9 cellular contexts compared by ENCODE assay signal in genomic region chr4:2812985-2813384, GRCh38. TPM values are rescaled to one million over a fixed set of nuclear protein-coding genes. Genes with fewer than 3 reads are reported as not detected.
DNase-seq lines count a peak whose midpoint lies in the region; ATAC-seq and TF ChIP-seq lines count a peak whose summit lies in the region.
"Had no signal": no experiment of that assay in that cellular context is flagged by ENCODE, and none has a peak within 500 bp of the region (broad histone marks: within the 10 kb centered on the region; RNA-seq: fewer than 3 reads in every experiment).

No MANE protein-coding gene starts in this region.

- peaks cover 0 to 29% of the 10 kb centered on the region in 2 donors for H3K36me3 Mint-ChIP-seq in CD4-positive, alpha-beta memory T cell
- peaks cover 16% of the 10 kb centered on the region for H3K36me3 Mint-ChIP-seq in brain
- H3K36me3 Mint-ChIP-seq in naive thymus-derived CD4-positive, alpha-beta T cell = peaks cover 0 to 32% (median 0%) of the 10 kb centered on the region in 5 donors

- H3K27me3 ChIP-seq in CD4-positive, alpha-beta memory T cell (ENCODE audit: insufficient read depth, low read length) = no peaks in the 10 kb centered on the region
- H3K27me3 ChIP-seq in naive thymus-derived CD4-positive, alpha-beta T cell (ENCODE audit: control insufficient read depth in 2 of 2, insufficient read depth in 2 of 2, low read length in 2 of 2) = no peaks in the 10 kb centered on the region
- no peaks in the 10 kb centered on the region for H3K27me3 ChIP-seq in adrenal gland

- H3K27ac ChIP-seq in CD4-positive, alpha-beta memory T cell (ENCODE audit: low read depth, low read length) = peak overlapping the region; percentile 78
- H3K27ac ChIP-seq in naive thymus-derived CD4-positive, alpha-beta T cell (ENCODE audit: low read depth, low read length) = peak overlapping the region; percentile 85
- peak overlapping the region in 2 of 5 donors; percentile 74 to 89 for H3K27ac ChIP-seq in adrenal gland

- peak overlapping the region; percentile 69 to 74 for H3K4me3 ChIP-seq in CD4-positive, alpha-beta memory T cell (ENCODE audit: low read length in 2 of 2)
- peak overlapping the region; percentile 81 for H3K4me3 ChIP-seq in naive thymus-derived CD4-positive, alpha-beta T cell (ENCODE audit: low read length)
- no peak overlapping the region for H3K4me3 ChIP-seq in lower leg skin (ENCODE audit: low read depth, poor library complexity, severe bottlenecking)
- H3K4me3 ChIP-seq in adrenal gland = peak overlapping the region in 1 of 4 donors; percentile 50

- CTCF ChIA-PET in CD4-positive, alpha-beta memory T cell (lab: Charles Lee; ENCODE audit: partially characterized antibody) = interaction anchor here (0.7 to 1.8 kb wide), 6 partner anchors 9 to 141 kb away, joined by 3 to 7 read pairs (median 3); no protein-coding TSS in a partner anchor
- CTCF ChIA-PET in naive thymus-derived CD4-positive, alpha-beta T cell (lab: Charles Lee) = interaction anchor here (0.6 to 1.5 kb wide), 4 partner anchors 9 to 123 kb away, joined by 3 read pairs; no protein-coding TSS in a partner anchor

- no peak for TF ChIP-seq POLR2A in lower leg skin (IDR thresholded peaks at IDR 0.05)
- TF ChIP-seq POLR2A in adrenal gland (IDR thresholded peaks at IDR 0.05) = no peak

- in situ Hi-C loops in GM13976 (cut with MboI; ENCODE audit: low sequenced_read_pairs, unreplicated experiment) = no loop called here

- no peaks in the 10 kb centered on the region for H3K9me3 ChIP-seq in CD4-positive, alpha-beta memory T cell (ENCODE audit: control insufficient read depth in 1 of 2, low read length in 2 of 2)
- no peaks in the 10 kb centered on the region for H3K9me3 ChIP-seq in naive thymus-derived CD4-positive, alpha-beta T cell (ENCODE audit: control insufficient read depth in 2 of 3, low read length in 3 of 3)
- H3K9me3 ChIP-seq in adrenal gland (replicated peaks in 1 of 3) = peaks cover 0 to 6% (median 0%) of the 10 kb centered on the region in 3 donors

- H3K4me1 ChIP-seq in CD4-positive, alpha-beta memory T cell (ENCODE audit: insufficient read depth, low read length) = peaks cover 64% of the 10 kb centered on the region
- peaks cover 49 to 54% of the 10 kb centered on the region in 2 donors for H3K4me1 ChIP-seq in naive thymus-derived CD4-positive, alpha-beta T cell (ENCODE audit: control insufficient read depth in 2 of 2, insufficient read depth in 2 of 2, low read length in 2 of 2)
- peaks cover 16 to 40% of the 10 kb centered on the region in 2 donors for H3K4me1 ChIP-seq in adrenal gland (replicated peaks in 1 of 2)

- intact Hi-C loops in CD4-positive, alpha-beta memory T cell (cut with micrococcal nuclease) = loop anchor here (2.0 to 10.0 kb wide), 2 partner anchors 26 to 48 kb away; no protein-coding TSS in a partner anchor
- intact Hi-C loops in naive thymus-derived CD4-positive, alpha-beta T cell (cut with micrococcal nuclease) = loop anchor here (1.0 to 2.0 kb wide), 6 partner anchors 15 to 118 kb away; partner anchors contain the start of genes ADD1 (in 1 of the 2) and TNIP2 (in 1 of the 2)
- intact Hi-C loops in lower leg skin (cut with DNase I; ENCODE audit: low total_unique reads) (no loop called here), adrenal gland (cut with DNase I) (no loop called here)

- H3K4me3 Mint-ChIP-seq in CD4-positive, alpha-beta memory T cell = peak overlapping the region; percentile 84 to 100 (median 94)
- peak overlapping the region in 3 of 5 experiments; percentile 21 to 60 (median 51) for H3K4me3 Mint-ChIP-seq in brain
- peak overlapping the region; percentile 81 to 99 (median 94) for H3K4me3 Mint-ChIP-seq in naive thymus-derived CD4-positive, alpha-beta T cell

- POLR2A ChIA-PET in CD4-positive, alpha-beta memory T cell (lab: Charles Lee; ENCODE audit: partially characterized antibody) = interaction anchor here (0.7 to 8.1 kb wide), 10 partner anchors 14 to 149 kb away, joined by 3 to 77 read pairs (median 4); partner anchors contain the start of gene ADD1
- POLR2A ChIA-PET in naive thymus-derived CD4-positive, alpha-beta T cell (lab: Charles Lee) = interaction anchor here (0.6 to 12.2 kb wide), 6 partner anchors 14 to 63 kb away, joined by 3 to 100 read pairs (median 3); no protein-coding TSS in a partner anchor

- H3K27me3 Mint-ChIP-seq in CD4-positive, alpha-beta memory T cell = no peaks in the 10 kb centered on the region
- peaks cover 4% of the 10 kb centered on the region for H3K27me3 Mint-ChIP-seq in brain
- H3K27me3 Mint-ChIP-seq in naive thymus-derived CD4-positive, alpha-beta T cell = no peaks in the 10 kb centered on the region

- ATAC-seq in HG03066 (IDR thresholded peaks at IDR 0.05; ENCODE audit: low read depth, unreplicated experiment) = peak; percentile 10
- no peak for ATAC-seq in naive thymus-derived CD4-positive, alpha-beta T cell
- no peak for ATAC-seq in HG02981 (IDR thresholded peaks at IDR 0.05; ENCODE audit: unreplicated experiment)

- 38 to 62% methylated on average over 12 of the region's 12 CpGs for WGBS in lower leg skin, 2 donors
- WGBS in adrenal gland, 4 donors = 55 to 69% (median 60%) methylated on average over 7 to 12 of the region's 12 CpGs

- H3K27ac Mint-ChIP-seq in CD4-positive, alpha-beta memory T cell = peak overlapping the region; percentile 57 to 98 (median 84)
- H3K27ac Mint-ChIP-seq in brain = peak overlapping the region; percentile 18 to 94 (median 56)
- H3K27ac Mint-ChIP-seq in naive thymus-derived CD4-positive, alpha-beta T cell = peak overlapping the region; percentile 56 to 99 (median 96)

- H3K9me3 Mint-ChIP-seq in CD4-positive, alpha-beta memory T cell = no peaks in the 10 kb centered on the region
- H3K9me3 Mint-ChIP-seq in brain = peaks cover 8 to 18% (median 11%) of the 10 kb centered on the region in 5 experiments
- H3K9me3 Mint-ChIP-seq in naive thymus-derived CD4-positive, alpha-beta T cell = no peaks in the 10 kb centered on the region

- H3K36me3 ChIP-seq in CD4-positive, alpha-beta memory T cell (ENCODE audit: insufficient read depth, low read length) = no peaks in the 10 kb centered on the region
- H3K36me3 ChIP-seq in naive thymus-derived CD4-positive, alpha-beta T cell (ENCODE audit: control insufficient read depth in 2 of 3, insufficient read depth in 3 of 3, low read length in 3 of 3) = no peaks in the 10 kb centered on the region
- no peaks in the 10 kb centered on the region for H3K36me3 ChIP-seq in adrenal gland (replicated peaks in 1 of 2)

- peaks cover 37 to 69% (median 52%) of the 10 kb centered on the region in 4 donors for H3K4me1 Mint-ChIP-seq in CD4-positive, alpha-beta memory T cell
- H3K4me1 Mint-ChIP-seq in brain = peaks cover 40% of the 10 kb centered on the region
- H3K4me1 Mint-ChIP-seq in naive thymus-derived CD4-positive, alpha-beta T cell = peaks cover 44 to 65% (median 57%) of the 10 kb centered on the region in 7 donors

- DNase-seq in CD4-positive, alpha-beta memory T cell = no peak
- DNase-seq in naive thymus-derived CD4-positive, alpha-beta T cell = no peak
- DNase-seq in lower leg skin (ENCODE audit: low spot score in 2 of 2) (no peak), adrenal gland (no peak), GM13976 (ENCODE audit: low spot score) (no peak)
- DNase-seq: left cardiac atrium had no signal

- TF ChIP-seq CTCF in brain (conservative IDR thresholded peaks at IDR 0.05) (no peak), lower leg skin (IDR thresholded peaks at IDR 0.05) (no peak), adrenal gland (IDR thresholded peaks at IDR 0.05) (no peak), GM13976 (IDR thresholded peaks at IDR 0.05; ENCODE audit: borderline replicate concordance, control extremely low read depth, extremely low read depth, insufficient read depth, missing control alignments) (no peak)

RNA-seq across cellular contexts. Expression of gene SH3BP2, which starts 20.1 kb away (rescaled TPM):
- total RNA-seq in CD4-positive, alpha-beta memory T cell = 10 to 100 TPM; 37.9 to 44.3 TPM
- 10 to 100 TPM in 1 of 2 donors, 1 to 10 TPM in 1; 3.8 to 16.3 TPM for polyA plus RNA-seq in CD4-positive, alpha-beta memory T cell
- polyA plus RNA-seq in brain (ENCODE audit: insufficient read depth, low read depth, low replicate concordance) = 30.3 TPM
- total RNA-seq in naive thymus-derived CD4-positive, alpha-beta T cell = 100 to 1,000 TPM in 1 of 5 experiments, 10 to 100 TPM in 4; 22.7 to 269 (median 59.6) TPM
- polyA plus RNA-seq in naive thymus-derived CD4-positive, alpha-beta T cell = 10 to 100 TPM in 1 of 2 donors, 1 to 10 TPM in 1; 5.9 to 11.3 TPM
- 100 to 1,000 TPM; 106 to 291 (median 178) TPM for total RNA-seq in lower leg skin
- total RNA-seq in adrenal gland = 10 to 100 TPM; 10.8 to 81.2 (median 40.3) TPM
- 100 to 1,000 TPM in 1 of 3 donors, 10 to 100 TPM in 1, 1 to 10 TPM in 1; 7.7 to 160 (median 35.2) TPM for polyA plus RNA-seq in adrenal gland

RNA-seq across cellular contexts. Expression of gene ADD1, which starts 30.7 kb away (rescaled TPM):
- total RNA-seq in CD4-positive, alpha-beta memory T cell = 100 to 1,000 TPM; 289 to 293 TPM
- polyA plus RNA-seq in CD4-positive, alpha-beta memory T cell = 100 to 1,000 TPM; 159 to 171 TPM
- polyA plus RNA-seq in brain (ENCODE audit: insufficient read depth, low read depth, low replicate concordance) (408 TPM), adrenal gland (100 to 1,000 TPM; 134 to 468 (median 338) TPM)
- total RNA-seq in naive thymus-derived CD4-positive, alpha-beta T cell = 100 to 1,000 TPM; 211 to 300 (median 282) TPM
- 100 to 1,000 TPM; 152 to 164 TPM for polyA plus RNA-seq in naive thymus-derived CD4-positive, alpha-beta T cell
- total RNA-seq in lower leg skin (100 to 1,000 TPM; 102 to 153 (median 135) TPM), adrenal gland (100 to 1,000 TPM; 176 to 290 (median 241) TPM)

RNA-seq across cellular contexts. Expression of gene TNIP2, which starts 56.8 kb away (rescaled TPM):
- 10 to 100 TPM; 50.0 to 50.5 TPM for total RNA-seq in CD4-positive, alpha-beta memory T cell
- 10 to 100 TPM; 45.8 to 48.5 TPM for polyA plus RNA-seq in CD4-positive, alpha-beta memory T cell
- polyA plus RNA-seq in brain (ENCODE audit: insufficient read depth, low read depth, low replicate concordance) (19.7 TPM), adrenal gland (10 to 100 TPM in 2 of 3 donors, 1 to 10 TPM in 1; 7.8 to 41.8 (median 38.3) TPM)
- total RNA-seq in naive thymus-derived CD4-positive, alpha-beta T cell = 10 to 100 TPM; 39.4 to 56.0 (median 43.6) TPM
- 10 to 100 TPM; 33.6 to 55.3 TPM for polyA plus RNA-seq in naive thymus-derived CD4-positive, alpha-beta T cell
- total RNA-seq in lower leg skin (10 to 100 TPM; 37.9 to 42.5 (median 40.3) TPM), adrenal gland (10 to 100 TPM; 19.2 to 57.7 (median 35.7) TPM)

Comparison
In these comparisons a context has a peak if more than half of its experiments do, and no peak if none do; other contexts are left out.
1. intact Hi-C loops: an anchor here in CD4-positive, alpha-beta memory T cell (2.0 to 10.0 kb wide) and naive thymus-derived CD4-positive, alpha-beta T cell (1.0 to 2.0 kb wide); none called in lower leg skin and adrenal gland.